Comparison of ENCODE assay signal across 12 cellular contexts in genomic region chr4:55444822-55445221, GRCh38. TPM values are rescaled to one million over a fixed set of nuclear protein-coding genes. Genes with fewer than 3 reads are reported as not detected.
DNase-seq lines count a peak whose midpoint lies in the region; ATAC-seq, FAIRE-seq and TF ChIP-seq lines count a peak whose summit lies in the region.
"Had no signal": no experiment of that assay in that cellular context is flagged by ENCODE, and none has a peak within 500 bp of the region (broad histone marks: within the 10 kb centered on the region; RNA-seq: fewer than 3 reads in every experiment).

No MANE protein-coding gene starts in this region.

- DNase-seq in EH (ENCODE audit: low read depth) (peak; percentile 55), Karpas-422 (peak; percentile 51), K562 (ENCODE audit: extremely low read depth in 1 of 4, low spot score in 3 of 4) (peak in 2 of 4 experiments; percentile 15 to 22), medulla oblongata (ENCODE audit: extremely low spot score) (peak; percentile 23), NK-92 (lab: John Stamatoyannopoulos, UW; ENCODE audit: unreplicated experiment) (no peak), NOMO-1 (lab: John Stamatoyannopoulos, UW; ENCODE audit: unreplicated experiment in 2 of 2) (no peak)
- no peak for DNase-seq in activated CD4-positive, alpha-beta T cell treated with anti-CD3 and anti-CD28 coated beads, Interleukin-2, amount 10 ng/mL, durations not matched to agents 7 days and 5 days
- DNase-seq: islet precursor cell; stimulated activated CD4-positive, alpha-beta T cell treated with anti-CD3 and anti-CD28 coated beads, Interleukin-2, amount 100 ng/mL, for 48 hours; T-cell had no signal

- no peak overlapping the region for H3K27ac Mint-ChIP-seq in activated CD4-positive, alpha-beta T cell treated with anti-CD3 and anti-CD28 coated beads, Interleukin-2, amount 10 ng/mL, durations not matched to agents 7 days and 5 days
- H3K27ac Mint-ChIP-seq: activated naive CD8-positive, alpha-beta T cell had no signal

- POLR2A ChIA-PET in K562 (lab: Yijun Ruan, JAX) = interaction anchor here (1.1 kb wide), 1 partner anchor 9 kb away, joined by 3 read pairs; no protein-coding TSS in a partner anchor
- POLR2A ChIA-PET in activated CD4-positive, alpha-beta T cell treated with anti-CD3 and anti-CD28 coated beads, Interleukin-2, amount 10 ng/mL, durations not matched to agents 7 days and 5 days (lab: Charles Lee) = no interaction called here

- H3K27me3 Mint-ChIP-seq in activated CD4-positive, alpha-beta T cell treated with anti-CD3 and anti-CD28 coated beads, Interleukin-2, amount 10 ng/mL, durations not matched to agents 7 days and 5 days = no peaks in the 10 kb centered on the region
- H3K27me3 Mint-ChIP-seq: activated naive CD8-positive, alpha-beta T cell; T-cell had no signal

- no peaks in the 10 kb centered on the region for H3K9me1 ChIP-seq in K562 (ENCODE audit: control insufficient read depth, insufficient read depth, low read length)

- H3K4me3 Mint-ChIP-seq in activated CD4-positive, alpha-beta T cell treated with anti-CD3 and anti-CD28 coated beads, Interleukin-2, amount 10 ng/mL, durations not matched to agents 7 days and 5 days = no peak overlapping the region
- H3K4me3 Mint-ChIP-seq: activated naive CD8-positive, alpha-beta T cell; T-cell had no signal

- H3K27me3 ChIP-seq in Karpas-422 (ENCODE audit: low read length) (no peaks in the 10 kb centered on the region), K562 (ENCODE audit: control insufficient read depth in 2 of 2, insufficient read depth in 2 of 2, low read length in 2 of 2) (no peaks in the 10 kb centered on the region)

- H3K9me3 Mint-ChIP-seq in activated CD4-positive, alpha-beta T cell treated with anti-CD3 and anti-CD28 coated beads, Interleukin-2, amount 10 ng/mL, durations not matched to agents 7 days and 5 days = no peaks in the 10 kb centered on the region
- H3K9me3 Mint-ChIP-seq: T-cell had no signal

- no peak for TF ChIP-seq EP300 in K562 (IDR thresholded peaks at IDR 0.05; ENCODE audit: low read length)

- H3K9me2 ChIP-seq in Karpas-422 (replicated peaks; ENCODE audit: insufficient read depth, low read length) = no peaks in the 10 kb centered on the region; the same call in 1 of the 2 replicates

- FAIRE-seq in K562 (lab: Jason Lieb, UNC) = no peak

- in situ Hi-C loops in K562 (cut with MboI) = no loop called here

- TF ChIP-seq RAD21 in K562 (CRISPR knock-in tag; conservative IDR thresholded peaks at IDR 0.05 in 1 of 2, IDR thresholded peaks at IDR 0.05 in 1 of 2) = peak; percentile 45 to 60

- intact Hi-C loops in K562 (cut with micrococcal nuclease) = loop anchor here (5.0 to 10.0 kb wide), 2 partner anchors 100 to 292 kb away; partner anchors contain the start of gene SRD5A3

- TF ChIP-seq POLR2A in K562 (conservative IDR thresholded peaks at IDR 0.05) (no peak), GM18505 (IDR thresholded peaks at IDR 0.05; ENCODE audit: borderline replicate concordance, extremely low read depth, insufficient read depth, insufficient read length) (no peak)

- ATAC-seq in K562 (peak; percentile 52; the same call in 2 of the 3 replicates), GM18505 (IDR thresholded peaks at IDR 0.05; ENCODE audit: unreplicated experiment) (no peak)
- ATAC-seq: T-cell had no signal

- no peak overlapping the region for H3K27ac ChIP-seq in Karpas-422 (ENCODE audit: low read length)
- no peak overlapping the region for H3K27ac ChIP-seq in K562 (ENCODE audit: extremely low read depth, low read depth, low read length)

- no TSS peak for BruUV-seq in K562 (replicated peaks; lab: Mats Ljungman, UMichigan)

- peak; percentile 37 to 58 (median 38); a peak in 5 of 6 replicates for TF ChIP-seq CTCF in K562 (IDR thresholded peaks at IDR 0.05 in 2 of 3, conservative IDR thresholded peaks at IDR 0.05 in 1 of 3; ENCODE audit: insufficient read depth in 2 of 3, low read depth in 1 of 3, low read length in 3 of 3)

- H2AFZ ChIP-seq in Karpas-422 (ENCODE audit: low read length) (no peak overlapping the region), K562 (ENCODE audit: low read depth, low read length) (no peak overlapping the region)

- H4K20me1 ChIP-seq in Karpas-422 (ENCODE audit: insufficient read depth, low read depth, low read length) (no peaks in the 10 kb centered on the region), K562 (replicated peaks; ENCODE audit: control insufficient read depth, insufficient read depth, low read length) (no peaks in the 10 kb centered on the region)

- H3K36me3 Mint-ChIP-seq in activated CD4-positive, alpha-beta T cell treated with anti-CD3 and anti-CD28 coated beads, Interleukin-2, amount 10 ng/mL, durations not matched to agents 7 days and 5 days (ENCODE audit: low read depth) = peaks cover 25% of the 10 kb centered on the region

- H3K36me3 ChIP-seq in Karpas-422 (ENCODE audit: insufficient read depth, low read length) = no peaks in the 10 kb centered on the region
- peaks cover 71% of the 10 kb centered on the region for H3K36me3 ChIP-seq in K562 (ENCODE audit: control insufficient read depth, insufficient read depth, low read length)

- no peaks in the 10 kb centered on the region for H3K9me3 ChIP-seq in Karpas-422 (ENCODE audit: low read length)
- H3K9me3 ChIP-seq in K562 (replicated peaks; ENCODE audit: control insufficient read depth, insufficient read depth, low read depth, low read length) = no peaks in the 10 kb centered on the region

- peaks cover 17% of the 10 kb centered on the region for H3K4me1 Mint-ChIP-seq in activated CD4-positive, alpha-beta T cell treated with anti-CD3 and anti-CD28 coated beads, Interleukin-2, amount 10 ng/mL, durations not matched to agents 7 days and 5 days

- no peaks in the 10 kb centered on the region for H3K79me2 ChIP-seq in Karpas-422 (ENCODE audit: low read length)
- no peaks in the 10 kb centered on the region for H3K79me2 ChIP-seq in K562 (ENCODE audit: control insufficient read depth, insufficient read depth, low read length)

- H3K4me2 ChIP-seq in Karpas-422 (ENCODE audit: low read depth, low read length, poor library complexity, severe bottlenecking) (no peak overlapping the region), K562 (ENCODE audit: insufficient read depth, low read length) (no peak overlapping the region)

- H3K4me3 ChIP-seq in Karpas-422 (ENCODE audit: low read length) = no peak overlapping the region
- H3K4me3 ChIP-seq in K562 = no peak overlapping the region

- CTCF ChIA-PET in K562 (lab: Yijun Ruan, JAX; ENCODE audit: low intra/inter-chr PET ratio) = interaction anchor here (1.3 to 1.6 kb wide), 2 partner anchors 291 to 293 kb away, joined by 3 to 5 read pairs; no protein-coding TSS in a partner anchor
- CTCF ChIA-PET in activated CD4-positive, alpha-beta T cell treated with anti-CD3 and anti-CD28 coated beads, Interleukin-2, amount 10 ng/mL, durations not matched to agents 7 days and 5 days (lab: Charles Lee) = interaction anchor here (1.0 to 1.5 kb wide), 2 partner anchors 10 to 15 kb away, joined by 3 to 4 read pairs; no protein-coding TSS in a partner anchor

- H3K9ac ChIP-seq in Karpas-422 (ENCODE audit: low read length) = no peak overlapping the region
- no peak overlapping the region for H3K9ac ChIP-seq in K562 (ENCODE audit: insufficient read depth in 1 of 2, low read depth in 2 of 2, low read length in 2 of 2)

- H3K4me1 ChIP-seq in Karpas-422 (ENCODE audit: low read length) (no peaks in the 10 kb centered on the region), K562 (replicated peaks in 1 of 2; ENCODE audit: control insufficient read depth in 2 of 2, insufficient read depth in 2 of 2, low read length in 2 of 2) (no peaks in the 10 kb centered on the region)

- 48% methylated on average over 2 of the region's 2 CpGs for WGBS in K562 (ENCODE audit: insufficient coverage, low coverage, missing lambda C conversion rate)

TF ChIP-seq in K562, 482 proteins besides CTCF, POLR2A, EP300 and RAD21 (continues in another document):
- TF ChIP-seq GABPB1 (CRISPR knock-in tag; IDR thresholded peaks at IDR 0.05) (no peak), MCM5 (IDR thresholded peaks at IDR 0.05; ENCODE audit: low read depth) (no peak), EWSR1 (IDR thresholded peaks at IDR 0.05; ENCODE audit: borderline replicate concordance, low read depth, partially characterized antibody) (no peak), CEBPB (tag; IDR thresholded peaks at IDR 0.05) (0 out of 2 replicates have a peak, but pooled peaks have one; percentile 16), SMARCC2 (IDR thresholded peaks at IDR 0.05; ENCODE audit: low read depth) (no peak)

RNA-seq across cellular contexts. Expression of gene TMEM165, which starts 49.1 kb away (rescaled TPM):
- total RNA-seq in Karpas-422 (2014; rRNA removed; shearing (Covaris generic); ENCODE audit: low replicate concordance) = 118 and 165 TPM in 2 replicates
- 347 and 666 TPM in 2 replicates for total RNA-seq in K562 (2011; cell fraction: chromatin; rRNA removed; ENCODE audit: low replicate concordance)
- total RNA-seq in K562 (2011; cell fraction: nucleolus; rRNA removed) = 225 and 269 TPM in 2 replicates
- total RNA-seq in K562 (2011; cell fraction: nucleoplasm; rRNA removed) = 544 and 827 TPM in 2 replicates
- 112 and 116 TPM in 2 replicates for total RNA-seq in K562 (2014; rRNA removed)
- total RNA-seq in K562 (2014; rRNA removed; fragmentation: Illumina TruSeq; extraction: Trizol) = 96.6 and 96.8 TPM in 2 replicates
- total RNA-seq in K562 (2015; rRNA removed; fragmentation: Illumina TruSeq; extraction: Trizol) = 91.7 and 97.1 TPM in 2 replicates
- total RNA-seq in K562 (2021) = 84.6 and 97.5 TPM in 2 replicates
- 145 and 174 TPM in 2 replicates for polyA plus RNA-seq in K562 (2011; rRNA removed)
- 80.4 and 158 TPM in 2 replicates for polyA plus RNA-seq in K562 (2011; cell fraction: cytosol; rRNA removed)
- polyA plus RNA-seq in K562 (2011; cell fraction: nucleus; rRNA removed) = 179 and 244 TPM in 2 replicates
- polyA plus RNA-seq in K562 (2012) = 54.2 and 62.0 TPM in 2 replicates
- 58.7 and 70.6 TPM in 2 replicates for polyA plus RNA-seq in K562 (2014; fragmentation: Illumina TruSeq; extraction: Trizol)
- polyA plus RNA-seq in K562 (2014; fragmentation: Nextera tagmentation; extraction: Ambion mirVana) = 10 to 100 TPM; 21.3 to 27.5 TPM
- 105 and 106 TPM in 2 replicates for polyA plus RNA-seq in K562 (2014; rRNA removed)
- 177 and 204 TPM in 2 replicates for polyA minus RNA-seq in K562 (2011; rRNA and poly(A)+ RNA removed)
- 53.2 and 61.2 TPM in 2 replicates for polyA minus RNA-seq in K562 (2011; cell fraction: cytosol; rRNA and poly(A)+ RNA removed)
- 110 and 180 TPM in 2 replicates for polyA minus RNA-seq in K562 (2011; cell fraction: nucleus; rRNA and poly(A)+ RNA removed)
- 10 to 100 TPM; 61.8 to 61.9 TPM for total RNA-seq in activated CD4-positive, alpha-beta T cell treated with anti-CD3 and anti-CD28 coated beads, Interleukin-2, amount 10 ng/mL, durations not matched to agents 7 days and 5 days

Comparison
In these comparisons a context has a peak if more than half of its experiments do, and no peak if none do; other contexts are left out.
1. DNase-seq: peak in EH (single experiment), Karpas-422 (single experiment) and medulla oblongata (single experiment); none in NK-92 (single experiment), activated CD4-positive, alpha-beta T cell treated with anti-CD3 and anti-CD28 coated beads, Interleukin-2, amount 10 ng/mL, durations not matched to agents 7 days and 5 days (single experiment) and NOMO-1 (0 of 2).